In genomic region chr7:134727711-134728110, GRCh38 we compare ENCODE assay signal across 12 cellular contexts.
"Had no signal": no experiment of that assay in that cellular context is flagged by ENCODE, and none has a peak within 500 bp of the region (broad histone marks: within the 10 kb centered on the region; RNA-seq: fewer than 3 reads in every experiment).

No MANE protein-coding gene starts in this region.

- H3K4me3 ChIP-seq: upper lobe of right lung had no signal

- H3K36me3 ChIP-seq: upper lobe of right lung had no signal

- H3K27me3 ChIP-seq: upper lobe of right lung had no signal

- H3K9me3 ChIP-seq: upper lobe of right lung had no signal

- H3K9ac ChIP-seq: parathyroid adenoma had no signal

- H3K27ac ChIP-seq: parathyroid adenoma, upper lobe of right lung had no signal

- DNase-seq: activated CD4-positive, alpha-beta T cell treated with anti-CD3 and anti-CD28 coated beads, Interleukin-2, amount 50 U/mL, for 1 hour; activated CD8-positive, alpha-beta memory T cell treated with anti-CD3 and anti-CD28 coated beads, Interleukin-2, amount 50 U/mL, for 4 hours; activated naive CD4-positive, alpha-beta T cell treated with anti-CD3 and anti-CD28 coated beads, Interleukin-2, amount 10 ng/mL, durations not matched to agents 7 days and 5 days; activated T-cell treated with anti-CD3 and anti-CD28 coated beads, Interleukin-2, amount 50 U/mL, for 4 hours; effector memory CD8-positive, alpha-beta T cell; mesenchymal stem cell; natural killer cell; stimulated activated CD4-positive, alpha-beta T cell treated with anti-CD3 and anti-CD28 coated beads, Interleukin-12 subunit alpha, Interleukin-12 subunit beta, amount 100 ng/mL, for 4 hours; stimulated activated CD4-positive, alpha-beta T cell treated with anti-CD3 and anti-CD28 coated beads, Interleukin-1b, Interleukin-23, amount 100 ng/mL, for 48 hours; stimulated activated naive CD8-positive, alpha-beta T cell treated with anti-CD3 and anti-CD28 coated beads, Interleukin-15, Interleukin-2, amounts not matched to agents 100 U/mL and 50 U/mL, for 24 hours; upper lobe of right lung had no signal
